22 cellular contexts compared by ENCODE assay signal in genomic region chr5:113231653-113232000, GRCh38.
"Had no signal": no experiment of that assay in that cellular context is flagged by ENCODE, and none has a peak within 500 bp of the region (broad histone marks: within the 10 kb centered on the region; RNA-seq: fewer than 3 reads in every experiment).

No MANE protein-coding gene starts in this region.

- DNase-seq: activated B cell treated with CpG ODN at 0.5 μM for 24 hours; activated CD4-positive, alpha-beta memory T cell treated with anti-CD3 and anti-CD28 coated beads, Interleukin-2, amount 10 ng/mL, durations not matched to agents 7 days and 5 days; activated CD4-positive, alpha-beta T cell treated with anti-CD3 and anti-CD28 coated beads for 48 hours; activated CD8-positive, alpha-beta memory T cell treated with anti-CD3 and anti-CD28 coated beads, Interleukin-2, amount 10 ng/mL, durations not matched to agents 7 days and 5 days; activated naive CD4-positive, alpha-beta T cell; activated naive CD8-positive, alpha-beta T cell treated with anti-CD3 and anti-CD28 coated beads for 36 hours; amniotic stem cell; body of pancreas; caudate nucleus; effector memory CD8-positive, alpha-beta T cell; glutamatergic neuron; hippocampal formation; kidney; left ventricle myocardium superior; mesendoderm; occipital lobe; retina; stimulated activated CD4-positive, alpha-beta T cell treated with anti-CD3 and anti-CD28 coated beads, Interleukin-12 subunit alpha, Interleukin-12 subunit beta, amount 100 ng/mL, for 4 hours; stimulated activated CD4-positive, alpha-beta T cell treated with anti-CD3 and anti-CD28 coated beads, Interleukin-1b, Interleukin-23, amount 100 ng/mL, for 48 hours; stimulated activated naive CD4-positive, alpha-beta T cell treated with Interleukin-2 at 50 U/mL for 16 hours; substantia nigra had no signal

- H3K4me1 ChIP-seq: body of pancreas had no signal

- H3K9me3 ChIP-seq: body of pancreas had no signal

- H3K27me3 ChIP-seq: body of pancreas had no signal

- H3K27ac ChIP-seq: body of pancreas had no signal

- ATAC-seq: activated CD8-positive, alpha-beta memory T cell treated with anti-CD3 and anti-CD28 coated beads, Interleukin-2, amount 10 ng/mL, durations not matched to agents 7 days and 5 days; body of pancreas; effector memory CD8-positive, alpha-beta T cell; natural killer cell treated with Interleukin-12 subunit alpha and Interleukin-12 subunit beta and Interleukin-15 and Interleukin-18, amount 100 ng/mL, for 72 hours had no signal

- H3K4me3 ChIP-seq: body of pancreas had no signal
